2 cellular contexts compared by ENCODE assay signal in genomic region chr16:69720822-69721430, GRCh38.
TF ChIP-seq lines count a peak whose summit lies in the region.

No MANE protein-coding gene starts in this region.

TF ChIP-seq in HepG2, 621 proteins besides CTCF, POLR2A, EP300 and RAD21 (continues in another document):
- TF ChIP-seq EED (CRISPR knock-in tag; IDR thresholded peaks at IDR 0.05) (no peak), ZNF121 (CRISPR knock-in tag; IDR thresholded peaks at IDR 0.05) (0 out of 2 replicates have a peak, but pooled peaks have one; percentile 19), RBM22 (optimal IDR thresholded peaks at IDR 0.05; ENCODE audit: low read length) (peak; percentile 20), ZMYM3 (CRISPR knock-in tag; IDR thresholded peaks at IDR 0.05) (peak; percentile 6; the same call in 1 of the 2 replicates), NR2F6 (IDR thresholded peaks at IDR 0.05) (peak; percentile 42), NR2F6 (CRISPR knock-in tag; IDR thresholded peaks at IDR 0.05) (no peak), POLR2G (IDR thresholded peaks at IDR 0.05; ENCODE audit: low read depth, low read length) (0 out of 2 replicates have a peak, but pooled peaks have one; percentile 33), HMGXB3 (CRISPR knock-in tag; IDR thresholded peaks at IDR 0.05; ENCODE audit: borderline replicate concordance) (0 out of 2 replicates have a peak, but pooled peaks have one; percentile 27), BORCS8-MEF2B (CRISPR knock-in tag; IDR thresholded peaks at IDR 0.05) (peak; percentile 35; the same call in 1 of the 2 replicates), IRX3 (CRISPR knock-in tag; IDR thresholded peaks at IDR 0.05; ENCODE audit: borderline replicate concordance, low read depth) (no peak), ZNF124 (CRISPR knock-in tag; IDR thresholded peaks at IDR 0.05) (no peak), KLF16 (CRISPR knock-in tag; IDR thresholded peaks at IDR 0.05) (no peak), ZNF605 (CRISPR knock-in tag; IDR thresholded peaks at IDR 0.05) (0 out of 2 replicates have a peak, but pooled peaks have one; percentile 45), DBP (CRISPR knock-in tag; IDR thresholded peaks at IDR 0.05; ENCODE audit: not compliant biosample characterization) (no peak), CERS6 (CRISPR knock-in tag; IDR thresholded peaks at IDR 0.05) (no peak), KLF9 (CRISPR knock-in tag; IDR thresholded peaks at IDR 0.05; ENCODE audit: low read depth) (no peak), ZNF460 (CRISPR knock-in tag; IDR thresholded peaks at IDR 0.05; ENCODE audit: borderline replicate concordance) (peak; percentile 93), ZNF335 (CRISPR knock-in tag; IDR thresholded peaks at IDR 0.05) (no peak), NPAS2 (CRISPR knock-in tag; IDR thresholded peaks at IDR 0.05; ENCODE audit: borderline replicate concordance) (peak; percentile 51; the same call in 1 of the 2 replicates), AFF4 (CRISPR knock-in tag; IDR thresholded peaks at IDR 0.05) (no peak), SYNCRIP (IDR thresholded peaks at IDR 0.05; ENCODE audit: insufficient read depth, low read depth, low read length) (no peak), CAMTA2 (CRISPR knock-in tag; IDR thresholded peaks at IDR 0.05; ENCODE audit: borderline replicate concordance) (no peak)

TF ChIP-seq in GM23338, 12 proteins besides CTCF, POLR2A, EP300 and RAD21:
- TF ChIP-seq ZNF114 (CRISPR knock-in tag; IDR thresholded peaks at IDR 0.05), result no peak
- no peak for TF ChIP-seq REST (IDR thresholded peaks at IDR 0.05; ENCODE audit: unreplicated experiment)
- TF ChIP-seq ETS1 (IDR thresholded peaks at IDR 0.05), result no peak
- TF ChIP-seq ZNF462 (CRISPR knock-in tag; IDR thresholded peaks at IDR 0.05), result no peak
- no peak for TF ChIP-seq STAT1 (IDR thresholded peaks at IDR 0.05; ENCODE audit: unreplicated experiment)
- no peak for TF ChIP-seq ZNF331 (CRISPR knock-in tag; IDR thresholded peaks at IDR 0.05; ENCODE audit: low read depth)
- no peak for TF ChIP-seq POLR2AphosphoS5 (IDR thresholded peaks at IDR 0.05; ENCODE audit: low read depth)
- no peak for TF ChIP-seq EZH2phosphoT487 (IDR thresholded peaks at IDR 0.05; ENCODE audit: unreplicated experiment)
- TF ChIP-seq JUNB (IDR thresholded peaks at IDR 0.05; ENCODE audit: unreplicated experiment), result no peak
- no peak for TF ChIP-seq CREB1 (CRISPR knock-in tag; IDR thresholded peaks at IDR 0.05; ENCODE audit: low read depth)
- no peak for TF ChIP-seq EZH2 (IDR thresholded peaks at IDR 0.05; ENCODE audit: low read depth, unreplicated experiment)
- TF ChIP-seq NANOG (IDR thresholded peaks at IDR 0.05; ENCODE audit: borderline replicate concordance), result no peak
